1 cellular context compared by ENCODE assay signal in the genomic region with DNA sequence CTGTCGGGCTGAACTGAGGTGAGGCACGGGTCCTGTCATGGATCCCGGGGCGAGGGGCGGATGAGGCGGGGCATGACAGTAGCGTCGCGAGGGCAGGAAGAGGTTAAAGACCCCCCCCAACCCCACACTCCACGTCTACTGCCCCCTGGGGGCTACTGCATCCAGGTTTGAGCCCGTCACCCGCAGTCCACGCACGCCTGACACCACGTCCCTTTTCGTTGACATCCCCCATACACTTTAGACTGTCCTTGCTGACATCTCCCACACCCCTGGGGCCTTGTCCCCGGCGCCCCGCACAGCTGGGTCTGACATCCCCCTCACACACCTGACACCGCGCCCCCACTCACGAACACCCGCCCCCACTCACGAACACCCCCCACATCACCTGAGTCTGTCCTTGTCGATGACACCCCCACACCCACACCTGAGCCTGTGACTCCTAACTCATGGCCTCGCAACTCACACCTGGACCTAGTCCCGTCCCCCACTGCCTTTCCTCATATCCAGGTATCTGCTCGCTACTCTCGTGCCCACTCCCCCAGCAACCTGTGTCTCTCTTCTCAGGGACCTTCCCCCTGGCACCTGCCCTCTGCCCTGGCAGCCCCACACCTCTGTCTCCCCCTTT.
A peak's percentile ranks its signal among the peaks of the same experiment; 100 is the strongest.
TF ChIP-seq lines count a peak whose summit lies in the region.

No MANE protein-coding gene starts in this region.

TF ChIP-seq in H1, 55 proteins besides CTCF, POLR2A, EP300 and RAD21:
- no peak for TF ChIP-seq CTBP2 (IDR thresholded peaks at IDR 0.05; ENCODE audit: borderline replicate concordance, insufficient read depth, insufficient read length, low read length)
- TF ChIP-seq KDM4A (IDR thresholded peaks at IDR 0.05; ENCODE audit: low read depth, low read length, severe bottlenecking) = peak; percentile 7
